Comparison of ENCODE assay signal across 19 cellular contexts in genomic region chr3:3615533-3615932, GRCh38.
DNase-seq lines count a peak whose midpoint lies in the region; ATAC-seq and TF ChIP-seq lines count a peak whose summit lies in the region.
"Had no signal": no experiment of that assay in that cellular context is flagged by ENCODE, and none has a peak within 500 bp of the region (broad histone marks: within the 10 kb centered on the region; RNA-seq: fewer than 3 reads in every experiment).

No MANE protein-coding gene starts in this region.

- 42% methylated on average over 2 of the region's 3 CpGs for WGBS in mammary epithelial cell (ENCODE audit: low coverage, missing lambda C conversion rate)
- WGBS in transverse colon (ENCODE audit: low coverage in 1 of 2), 2 donors: 64 to 80% methylated on average over 3 of the region's 3 CpGs

- ATAC-seq in GM19463 (IDR thresholded peaks at IDR 0.05; ENCODE audit: unreplicated experiment) (peak; percentile 61), omental fat pad (ENCODE audit: low FRiP score) (peak; percentile 57), HG03175 (IDR thresholded peaks at IDR 0.05; ENCODE audit: unreplicated experiment) (no peak)
- no peak for ATAC-seq in activated CD8-positive, alpha-beta T cell treated with anti-CD3 and anti-CD28 coated beads for 36 hours
- ATAC-seq: Panc1 had no signal

- H3K36me3 Mint-ChIP-seq in activated CD8-positive, alpha-beta T cell treated with anti-CD3 and anti-CD28 coated beads for 36 hours (ENCODE audit: low read depth): no peaks in the 10 kb centered on the region

- TF ChIP-seq POLR2A in vagina (IDR thresholded peaks at IDR 0.05) (no peak), transverse colon (IDR thresholded peaks at IDR 0.05) (no peak)

- dilution Hi-C loops in mammary epithelial cell (cut with HindIII; ENCODE audit: low sequenced_read_pairs): no loop called here

- no peaks in the 10 kb centered on the region for H3K79me2 ChIP-seq in mammary epithelial cell (ENCODE audit: insufficient read depth, low read length)

- BruUV-seq in mammary epithelial cell (replicated peaks; lab: Mats Ljungman, UMichigan): no TSS peak

- no peaks in the 10 kb centered on the region for H3K27me3 Mint-ChIP-seq in activated CD8-positive, alpha-beta T cell treated with anti-CD3 and anti-CD28 coated beads for 36 hours

- no peak overlapping the region for H3K4me3 Mint-ChIP-seq in activated CD8-positive, alpha-beta T cell treated with anti-CD3 and anti-CD28 coated beads for 36 hours

- POLR2A ChIA-PET in activated CD8-positive, alpha-beta T cell treated with anti-CD3 and anti-CD28 coated beads for 36 hours (lab: Charles Lee): no interaction called here

- DNase-seq in M059J (ENCODE audit: low read depth): peak; percentile 10
- DNase-seq in mammary epithelial cell: peak; percentile 51
- DNase-seq in omental fat pad (ENCODE audit: low spot score): no peak
- no peak for DNase-seq in activated CD8-positive, alpha-beta T cell treated with anti-CD3 and anti-CD28 coated beads for 36 hours
- no peak for DNase-seq in vagina (ENCODE audit: extremely low spot score in 2 of 2)
- no peak for DNase-seq in transverse colon
- DNase-seq: C1 segment of cervical spinal cord, H7, KG1, MG63, NCI-H1092, NCI-H146, NCI-H2081, NCI-H524 treated with DMSO at 0.1 percent for 48 hours, Right ventricle myocardium superior, SK-N-SH had no signal

- H3K27ac ChIP-seq in mammary epithelial cell (ENCODE audit: insufficient read depth, low read depth, low read length) (no peak overlapping the region), vagina (no peak overlapping the region), transverse colon (no peak overlapping the region)

- H3K4me3 ChIP-seq in mammary epithelial cell (replicated peaks in 1 of 3; ENCODE audit: insufficient read depth in 1 of 3, low read depth in 2 of 3, low read length in 3 of 3) (no peak overlapping the region), vagina (no peak overlapping the region), transverse colon (no peak overlapping the region)
- H3K4me3 ChIP-seq: MG63 had no signal

- H3K36me3 ChIP-seq in mammary epithelial cell (ENCODE audit: insufficient read depth, low read length): no peaks in the 10 kb centered on the region
- no peaks in the 10 kb centered on the region for H3K36me3 ChIP-seq in vagina
- no peaks in the 10 kb centered on the region for H3K36me3 ChIP-seq in transverse colon
- H3K36me3 ChIP-seq: MG63 had no signal

- CTCF ChIA-PET in mammary epithelial cell (lab: Charles Lee; ENCODE audit: low non-redundant PET): no interaction called here
- CTCF ChIA-PET in activated CD8-positive, alpha-beta T cell treated with anti-CD3 and anti-CD28 coated beads for 36 hours (lab: Charles Lee): no interaction called here

- H3K9ac ChIP-seq in mammary epithelial cell (ENCODE audit: insufficient read depth, low read length): no peak overlapping the region
- H3K9ac ChIP-seq: SK-N-SH had no signal

- H4K20me1 ChIP-seq in mammary epithelial cell (ENCODE audit: insufficient read depth, low read length): no peaks in the 10 kb centered on the region

- no peaks in the 10 kb centered on the region for H3K4me1 Mint-ChIP-seq in activated CD8-positive, alpha-beta T cell treated with anti-CD3 and anti-CD28 coated beads for 36 hours (ENCODE audit: low read depth)

- no peak overlapping the region for H3K27ac Mint-ChIP-seq in activated CD8-positive, alpha-beta T cell treated with anti-CD3 and anti-CD28 coated beads for 36 hours

- TF ChIP-seq CTCF in mammary epithelial cell (conservative IDR thresholded peaks at IDR 0.05 in 1 of 2, IDR thresholded peaks at IDR 0.05 in 1 of 2; ENCODE audit: extremely low read depth in 1 of 2, insufficient read depth in 1 of 2, low read depth in 1 of 2, low read length in 2 of 2): no peak
- no peak for TF ChIP-seq CTCF in omental fat pad (IDR thresholded peaks at IDR 0.05)
- no peak for TF ChIP-seq CTCF in activated CD8-positive, alpha-beta T cell treated with anti-CD3 and anti-CD28 coated beads for 36 hours (IDR thresholded peaks at IDR 0.05)
- no peak for TF ChIP-seq CTCF in vagina (IDR thresholded peaks at IDR 0.05)
- no peak for TF ChIP-seq CTCF in transverse colon (IDR thresholded peaks at IDR 0.05)

- H3K4me2 ChIP-seq in mammary epithelial cell (ENCODE audit: insufficient read depth, low read depth, low read length): no peak overlapping the region
- H3K4me2 ChIP-seq: SK-N-SH had no signal

- H3K9me3 ChIP-seq in mammary epithelial cell (replicated peaks; ENCODE audit: insufficient read depth, low read length) (no peaks in the 10 kb centered on the region), vagina (no peaks in the 10 kb centered on the region), transverse colon (no peaks in the 10 kb centered on the region)
- H3K9me3 ChIP-seq: MG63, SK-N-SH had no signal

- TF ChIP-seq EP300 in transverse colon (IDR thresholded peaks at IDR 0.05; ENCODE audit: low read depth): no peak

- H3K4me1 ChIP-seq in mammary epithelial cell (ENCODE audit: insufficient read depth, low read length) (no peaks in the 10 kb centered on the region), vagina (no peaks in the 10 kb centered on the region), transverse colon (no peaks in the 10 kb centered on the region)

- intact Hi-C loops in mammary epithelial cell (cut with micrococcal nuclease): no loop called here
- intact Hi-C loops in activated CD8-positive, alpha-beta T cell treated with anti-CD3 and anti-CD28 coated beads for 36 hours (cut with micrococcal nuclease): no loop called here
- intact Hi-C loops in vagina (cut with DNase I): no loop called here
- intact Hi-C loops in transverse colon (cut with DNase I; ENCODE audit: low total_unique reads): no loop called here

- H3K9me3 Mint-ChIP-seq in activated CD8-positive, alpha-beta T cell treated with anti-CD3 and anti-CD28 coated beads for 36 hours: no peaks in the 10 kb centered on the region

- no peaks in the 10 kb centered on the region for H3K27me3 ChIP-seq in mammary epithelial cell (ENCODE audit: insufficient read depth, low read length)
- H3K27me3 ChIP-seq in vagina: no peaks in the 10 kb centered on the region
- H3K27me3 ChIP-seq in transverse colon: no peaks in the 10 kb centered on the region
- H3K27me3 ChIP-seq: MG63 had no signal

- no peak overlapping the region for H2AFZ ChIP-seq in mammary epithelial cell (ENCODE audit: low read depth, low read length)

- in situ Hi-C loops in mammary epithelial cell (cut with MboI; ENCODE audit: low sequenced_read_pairs in 2 of 2): no loop called here
- in situ Hi-C loops in transverse colon (cut with MboI; ENCODE audit: low pct_ligation_motif_present in 1 of 4, low pct_unique_long_range_greater_than_20kb in 1 of 4, low sequenced_read_pairs in 3 of 4): no loop called here

Comparison
In these comparisons a context has a peak if more than half of its experiments do, and no peak if none do; other contexts are left out.
1. ATAC-seq: peak in GM19463 (single experiment) and omental fat pad (single experiment); none in activated CD8-positive, alpha-beta T cell treated with anti-CD3 and anti-CD28 coated beads for 36 hours (single experiment) and HG03175 (single experiment).
2. DNase-seq: peak in M059J (single experiment) and mammary epithelial cell (single experiment); none in omental fat pad (single experiment), activated CD8-positive, alpha-beta T cell treated with anti-CD3 and anti-CD28 coated beads for 36 hours (single experiment), vagina (0 of 2) and transverse colon (single experiment).